Comparison of ENCODE assay signal across 10 cellular contexts in the genomic region with DNA sequence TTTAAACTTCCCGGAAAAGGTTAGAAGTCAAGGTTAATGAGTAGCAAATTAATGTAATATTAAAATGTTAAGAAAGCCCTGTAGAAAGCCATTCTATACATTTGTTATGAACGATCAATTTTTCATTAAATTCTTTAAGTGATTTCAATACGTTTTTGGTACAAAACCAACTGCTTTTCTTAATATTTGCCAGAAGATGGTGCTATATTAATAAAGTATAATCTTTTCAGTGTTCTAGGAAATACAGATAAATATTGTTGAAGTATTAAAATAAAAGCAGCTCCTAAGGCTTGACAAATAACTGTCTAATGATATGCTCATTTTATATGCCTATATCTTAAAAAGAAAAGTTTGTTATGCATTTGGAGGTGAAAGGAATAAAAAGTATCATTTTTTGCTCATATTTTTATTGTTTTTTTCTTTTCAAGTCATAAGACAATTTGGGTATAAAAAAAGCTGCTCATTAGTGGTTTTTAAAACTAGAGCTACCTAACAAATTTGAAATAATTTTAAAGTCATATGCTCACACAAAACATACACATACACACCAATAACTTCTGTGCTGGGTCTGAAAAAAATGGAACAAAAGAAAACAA.
DNase-seq lines count a peak whose midpoint lies in the region; ATAC-seq and TF ChIP-seq lines count a peak whose summit lies in the region.
"Had no signal": no experiment of that assay in that cellular context is flagged by ENCODE, and none has a peak within 500 bp of the region (broad histone marks: within the 10 kb centered on the region; RNA-seq: fewer than 3 reads in every experiment).

No MANE protein-coding gene starts in this region.

- H3K9me2 ChIP-seq in Loucy (replicated peaks; ENCODE audit: low read depth, low read length) (no peaks in the 10 kb centered on the region), SU-DHL-6 (replicated peaks; ENCODE audit: insufficient read depth, low read length) (no peaks in the 10 kb centered on the region)

- H3K36me3 ChIP-seq in Loucy (ENCODE audit: insufficient read depth, low read length) (no peaks in the 10 kb centered on the region), SU-DHL-6 (ENCODE audit: low read length) (no peaks in the 10 kb centered on the region), prostate gland (no peaks in the 10 kb centered on the region)

- H3K27ac ChIP-seq in SU-DHL-6 (ENCODE audit: low read depth, low read length) = no peak overlapping the region
- no peak overlapping the region for H3K27ac ChIP-seq in prostate gland
- H3K27ac ChIP-seq: epithelial cell of prostate had no signal

- no peaks in the 10 kb centered on the region for H3K9me3 ChIP-seq in Loucy (ENCODE audit: insufficient read depth, low read depth, low read length)
- no peaks in the 10 kb centered on the region for H3K9me3 ChIP-seq in SU-DHL-6 (ENCODE audit: insufficient read depth, low read length)
- H3K9me3 ChIP-seq in prostate gland = no peaks in the 10 kb centered on the region

- DNase-seq in DMS53 treated with DMSO at 0.1 percent for 48 hours (lab: John Stamatoyannopoulos, UW; ENCODE audit: unreplicated experiment) = peak; percentile 77
- DNase-seq in kidney tubule cell (ENCODE audit: low spot score) = peak; percentile 26
- no peak for DNase-seq in activated effector memory CD4-positive, alpha-beta T cell treated with Interleukin-2 at 50 U/mL for 16 hours
- no peak for DNase-seq in prostate gland (ENCODE audit: low spot score)
- no peak for DNase-seq in NCI-H2227 treated with DMSO at 0.1 percent for 48 hours (lab: John Stamatoyannopoulos, UW)
- DNase-seq: activated CD4-positive, alpha-beta T cell treated with anti-CD3 and anti-CD28 coated beads for 48 hours had no signal

- H3K4me1 ChIP-seq in Loucy (ENCODE audit: insufficient read depth, low read length, poor library complexity, severe bottlenecking) (no peaks in the 10 kb centered on the region), prostate gland (replicated peaks) (no peaks in the 10 kb centered on the region)

- H3K4me2 ChIP-seq in Loucy (ENCODE audit: low read depth, low read length, poor library complexity, severe bottlenecking) (no peak overlapping the region), SU-DHL-6 (ENCODE audit: low read depth, low read length, poor library complexity, severe bottlenecking) (no peak overlapping the region)

- 22% methylated on average over 3 of the region's 3 CpGs for WGBS in prostate gland

- H3K27me3 ChIP-seq in Loucy (ENCODE audit: insufficient read depth, low read length, poor library complexity, severe bottlenecking) (no peaks in the 10 kb centered on the region), SU-DHL-6 (ENCODE audit: low read length) (no peaks in the 10 kb centered on the region), prostate gland (replicated peaks; ENCODE audit: insufficient read depth) (no peaks in the 10 kb centered on the region)

- no peak for TF ChIP-seq POLR2A in prostate gland (IDR thresholded peaks at IDR 0.05)

- H4K20me1 ChIP-seq in Loucy (ENCODE audit: insufficient read depth, low read length, poor library complexity, severe bottlenecking) (no peaks in the 10 kb centered on the region), SU-DHL-6 (ENCODE audit: low read depth, low read length) (no peaks in the 10 kb centered on the region)

- H3K4me3 ChIP-seq in Loucy (ENCODE audit: low read length, poor library complexity, severe bottlenecking) (no peak overlapping the region), SU-DHL-6 (ENCODE audit: insufficient read depth, low read length, poor library complexity, severe bottlenecking) (no peak overlapping the region), prostate gland (no peak overlapping the region)

- no peak for ATAC-seq in activated CD4-positive, CD25-positive, alpha-beta regulatory T cell treated with anti-CD3 and anti-CD28 coated beads, Interleukin-2, amount 50 U/mL, for 24 hours

- H3F3A ChIP-seq in Loucy (ENCODE audit: low read depth) = no peaks in the 10 kb centered on the region
- H3F3A ChIP-seq in SU-DHL-6 (ENCODE audit: insufficient read depth) = no peaks in the 10 kb centered on the region

- H3K79me2 ChIP-seq in Loucy (ENCODE audit: insufficient read depth, low read length) (no peaks in the 10 kb centered on the region), SU-DHL-6 (ENCODE audit: insufficient read depth, low read length) (no peaks in the 10 kb centered on the region)

- peak; percentile 63 for TF ChIP-seq CTCF in Loucy (conservative IDR thresholded peaks at IDR 0.05; ENCODE audit: low read length)
- peak; percentile 53 for TF ChIP-seq CTCF in SU-DHL-6 (IDR thresholded peaks at IDR 0.05; ENCODE audit: insufficient read depth, low read length, poor library complexity, severe bottlenecking)
- TF ChIP-seq CTCF in prostate gland (IDR thresholded peaks at IDR 0.05) = peak in 2 of 4 experiments; percentile 17 to 30

- H3K9ac ChIP-seq in Loucy (ENCODE audit: low read depth, low read length, poor library complexity, severe bottlenecking) (no peak overlapping the region), SU-DHL-6 (ENCODE audit: low read length) (no peak overlapping the region)

- intact Hi-C loops in prostate gland (cut with DNase I) = no loop called here

- H2AFZ ChIP-seq in Loucy (ENCODE audit: low read length) (no peak overlapping the region), SU-DHL-6 (ENCODE audit: low read depth, low read length, severe bottlenecking) (no peak overlapping the region)

Comparison
In these comparisons a context has a peak if more than half of its experiments do, and no peak if none do; other contexts are left out.
1. DNase-seq: peak in DMS53 treated with DMSO at 0.1 percent for 48 hours (single experiment) and kidney tubule cell (single experiment); none in activated effector memory CD4-positive, alpha-beta T cell treated with Interleukin-2 at 50 U/mL for 16 hours (single experiment), prostate gland (single experiment) and NCI-H2227 treated with DMSO at 0.1 percent for 48 hours (single experiment).